Comparison of ENCODE assay signal across 20 cellular contexts in genomic region chr3:140219161-140219745, GRCh38.
"Had no signal": no experiment of that assay in that cellular context is flagged by ENCODE, and none has a peak within 500 bp of the region (broad histone marks: within the 10 kb centered on the region; RNA-seq: fewer than 3 reads in every experiment).

No MANE protein-coding gene starts in this region.

- H3K36me3 ChIP-seq: ascending aorta, colonic mucosa, left lung, ovary, sigmoid colon, thoracic aorta, upper lobe of left lung had no signal

- DNase-seq: activated CD4-positive, alpha-beta T cell treated with anti-CD3 and anti-CD28 coated beads, Interleukin-2, amount 50 U/mL, for 1 hour; activated CD4-positive, CD25-positive, alpha-beta regulatory T cell treated with anti-CD3 and anti-CD28 coated beads, Interleukin-2, amount 50 U/mL, for 72 hours; activated CD8-positive, alpha-beta memory T cell treated with anti-CD3 and anti-CD28 coated beads, Interleukin-2, amount 50 U/mL, for 4 hours; activated effector memory CD4-positive, alpha-beta T cell treated with anti-CD3 and anti-CD28 coated beads, Interleukin-2, amount 50 U/mL, for 16 hours; activated naive CD4-positive, alpha-beta T cell treated with anti-CD3 and anti-CD28 coated beads, Interleukin-2, amount 50 U/mL, for 16 hours; activated T-cell treated with anti-CD3 and anti-CD28 coated beads, Interleukin-2, amount 50 U/mL, for 48 hours; colonic mucosa; foreskin melanocyte; hypothalamus; islet precursor cell; left lung; mammary epithelial cell; naive B cell; ovary; sigmoid colon; stimulated activated naive B cell treated with anti-CD40 and anti-IgM and Interleukin-4, amounts not matched to agents 10 μg/mL and 1 μg/mL and 100 μg/mL, for 72 hours; upper lobe of left lung had no signal

- H3K27me3 ChIP-seq: ascending aorta, colonic mucosa, left lung, ovary, sigmoid colon, upper lobe of left lung had no signal

- H3K4me3 ChIP-seq: ascending aorta, colonic mucosa, left lung, mucosa of descending colon, ovary, sigmoid colon, thoracic aorta, upper lobe of left lung had no signal

- H3K9me3 ChIP-seq: ascending aorta, colonic mucosa, left lung, mucosa of descending colon, ovary, sigmoid colon, thoracic aorta, upper lobe of left lung had no signal

- H3K27ac ChIP-seq: ascending aorta, colonic mucosa, left lung, ovary, sigmoid colon, thoracic aorta, upper lobe of left lung had no signal
